ENCODE assay signal across 17 cellular contexts in genomic region chr10:26550774-26551526, GRCh38.
DNase-seq lines count a peak whose midpoint lies in the region; ATAC-seq, FAIRE-seq and TF ChIP-seq lines count a peak whose summit lies in the region.
"Had no signal": no experiment of that assay in that cellular context is flagged by ENCODE, and none has a peak within 500 bp of the region (broad histone marks: within the 10 kb centered on the region; RNA-seq: fewer than 3 reads in every experiment).

No MANE protein-coding gene starts in this region.

- intact Hi-C loops in PC-3 (cut with micrococcal nuclease) = loop anchor here (10.0 kb wide), 1 partner anchor 846 kb away; no protein-coding TSS in a partner anchor
- intact Hi-C loops in kidney (cut with DNase I) = loop anchor here (10.0 kb wide), 1 partner anchor 216 kb away; no protein-coding TSS in a partner anchor

- no peaks in the 10 kb centered on the region for H3K79me2 ChIP-seq in PC-3 (ENCODE audit: low read length)

- H3K27ac ChIP-seq in PC-3 (ENCODE audit: low read length) (no peak overlapping the region), kidney (ENCODE audit: low read depth in 2 of 2, low read length in 2 of 2) (no peak overlapping the region)
- H3K27ac ChIP-seq: HL-60, testis had no signal

- FAIRE-seq in kidney (lab: Jason Lieb, UNC) = no peak
- FAIRE-seq: endothelial cell of umbilical vein had no signal

- H3K4me1 ChIP-seq in HAP-1 (no peaks in the 10 kb centered on the region), PC-3 (ENCODE audit: insufficient read depth, low read length) (no peaks in the 10 kb centered on the region), kidney (ENCODE audit: control insufficient read depth in 1 of 2, insufficient read depth in 1 of 2, low read depth in 1 of 2, low read length in 2 of 2) (no peaks in the 10 kb centered on the region)
- H3K4me1 ChIP-seq: testis had no signal

- CTCF ChIA-PET in PC-3 (lab: Charles Lee) = no interaction called here

- H3K9ac ChIP-seq in PC-3 (ENCODE audit: low read length) = no peak overlapping the region
- no peak overlapping the region for H3K9ac ChIP-seq in kidney (ENCODE audit: low read length in 2 of 2)

- no peaks in the 10 kb centered on the region for H3K9me2 ChIP-seq in PC-3 (replicated peaks; ENCODE audit: low read length)

- DNase-seq in HAP-1 (ENCODE audit: low spot score in 2 of 2) (peak; percentile 34), PC-3 (peak; percentile 42), memory B cell (ENCODE audit: low spot score in 2 of 2) (no peak), NCI-H1105 treated with DMSO at 0.1 percent for 48 hours (lab: John Stamatoyannopoulos, UW) (no peak), SKM-1 treated with dmso at 0.1 percent for 144 hours (lab: John Stamatoyannopoulos, UW; ENCODE audit: unreplicated experiment) (no peak), kidney (no peak)
- DNase-seq: activated CD4-positive, CD25-positive, alpha-beta regulatory T cell; activated naive CD8-positive, alpha-beta T cell treated with anti-CD3 and anti-CD28 coated beads, Interleukin-2, amount 10 ng/mL, durations not matched to agents 7 days and 5 days; EL; NCI-H1436; nephron progenitor cell; stimulated activated CD4-positive, alpha-beta T cell treated with anti-CD3 and anti-CD28 coated beads, Interleukin-4, amount 100 ng/mL, for 1 hour; testis had no signal

- POLR2A ChIA-PET in PC-3 (lab: Charles Lee; ENCODE audit: unreplicated experiment) = no interaction called here

- no peak overlapping the region for H3K4me3 Mint-ChIP-seq in memory B cell
- H3K4me3 Mint-ChIP-seq: activated naive CD8-positive, alpha-beta T cell treated with anti-CD3 and anti-CD28 coated beads, Interleukin-2, amount 10 ng/mL, durations not matched to agents 7 days and 5 days; nephron progenitor cell had no signal

- no peaks in the 10 kb centered on the region for H3K9me3 ChIP-seq in HAP-1
- no peaks in the 10 kb centered on the region for H3K9me3 ChIP-seq in PC-3 (ENCODE audit: low read length)
- no peaks in the 10 kb centered on the region for H3K9me3 ChIP-seq in kidney (ENCODE audit: control insufficient read depth in 1 of 2, low read length in 2 of 2)
- H3K9me3 ChIP-seq: testis had no signal

- TF ChIP-seq CTCF in GM12874 (IDR thresholded peaks at IDR 0.05; ENCODE audit: insufficient read depth, low read depth, low read length) (peak; percentile 28; the same call in 1 of the 2 replicates), PC-3 (conservative IDR thresholded peaks at IDR 0.05; ENCODE audit: low read depth, low read length) (peak; percentile 46; the same call in 1 of the 2 replicates), kidney (IDR thresholded peaks at IDR 0.05; ENCODE audit: borderline replicate concordance, extremely low read depth, insufficient read depth) (no peak)

- H3K36me3 ChIP-seq in HAP-1 (replicated peaks) (no peaks in the 10 kb centered on the region), PC-3 (ENCODE audit: low read depth, low read length) (no peaks in the 10 kb centered on the region), kidney (ENCODE audit: control insufficient read depth in 1 of 2, insufficient read depth in 2 of 2, low read length in 2 of 2) (no peaks in the 10 kb centered on the region)

- no peak overlapping the region for H3K4me2 ChIP-seq in PC-3 (ENCODE audit: low read length)

- H2AFZ ChIP-seq in PC-3 (ENCODE audit: low read length) = no peak overlapping the region

- H4K20me1 ChIP-seq in PC-3 (ENCODE audit: low read length) = no peaks in the 10 kb centered on the region

- H3K9me3 Mint-ChIP-seq in memory B cell = peaks cover 18% of the 10 kb centered on the region

- H3K27me3 ChIP-seq in HAP-1 (ENCODE audit: low read depth) (no peaks in the 10 kb centered on the region), PC-3 (ENCODE audit: low read length) (peaks cover 13% of the 10 kb centered on the region; the same call in 1 of the 2 replicates)
- H3K27me3 ChIP-seq: testis had no signal

- H3K27me3 Mint-ChIP-seq in memory B cell = no peaks in the 10 kb centered on the region
- H3K27me3 Mint-ChIP-seq: activated naive CD8-positive, alpha-beta T cell treated with anti-CD3 and anti-CD28 coated beads, Interleukin-2, amount 10 ng/mL, durations not matched to agents 7 days and 5 days had no signal

- peak overlapping the region; percentile 56 for H3K27ac Mint-ChIP-seq in memory B cell
- H3K27ac Mint-ChIP-seq: activated naive CD8-positive, alpha-beta T cell treated with anti-CD3 and anti-CD28 coated beads, Interleukin-2, amount 10 ng/mL, durations not matched to agents 7 days and 5 days; nephron progenitor cell had no signal

- no peak for ATAC-seq in PC-3
- peak; percentile 37 for ATAC-seq in memory B cell (ENCODE audit: low read depth)
- ATAC-seq in GM18870 (IDR thresholded peaks at IDR 0.05; ENCODE audit: unreplicated experiment) = no peak

- H3F3A ChIP-seq in PC-3 (ENCODE audit: low read length, unreplicated experiment) = no peaks in the 10 kb centered on the region

- BruUV-seq in PC-3 (replicated peaks; lab: Mats Ljungman, UMichigan) = no TSS peak

- peaks cover 72% of the 10 kb centered on the region for H3K36me3 Mint-ChIP-seq in memory B cell

- H3K4me1 Mint-ChIP-seq in memory B cell = peaks cover 10% of the 10 kb centered on the region
- H3K4me1 Mint-ChIP-seq: activated naive CD8-positive, alpha-beta T cell treated with anti-CD3 and anti-CD28 coated beads, Interleukin-2, amount 10 ng/mL, durations not matched to agents 7 days and 5 days; nephron progenitor cell had no signal

- H3K4me3 ChIP-seq in HAP-1 = no peak overlapping the region
- H3K4me3 ChIP-seq in PC-3 (ENCODE audit: low read length) = no peak overlapping the region
- H3K4me3 ChIP-seq in kidney (ENCODE audit: low read length in 2 of 2) = no peak overlapping the region
- H3K4me3 ChIP-seq: testis had no signal

- in situ Hi-C loops in HAP-1 (cut with MboI; ENCODE audit: low sequenced_read_pairs) = loop anchor here (10.0 to 25.0 kb wide), 2 partner anchors 216 to 814 kb away; no protein-coding TSS in a partner anchor

Comparison
In these comparisons a context has a peak if more than half of its experiments do, and no peak if none do; other contexts are left out.
1. DNase-seq: peak in HAP-1 (2 of 2) and PC-3 (single experiment); none in memory B cell (0 of 2), NCI-H1105 treated with DMSO at 0.1 percent for 48 hours (single experiment), SKM-1 treated with dmso at 0.1 percent for 144 hours (single experiment) and kidney (single experiment).